1 cellular context compared by ENCODE assay signal in the genomic region with DNA sequence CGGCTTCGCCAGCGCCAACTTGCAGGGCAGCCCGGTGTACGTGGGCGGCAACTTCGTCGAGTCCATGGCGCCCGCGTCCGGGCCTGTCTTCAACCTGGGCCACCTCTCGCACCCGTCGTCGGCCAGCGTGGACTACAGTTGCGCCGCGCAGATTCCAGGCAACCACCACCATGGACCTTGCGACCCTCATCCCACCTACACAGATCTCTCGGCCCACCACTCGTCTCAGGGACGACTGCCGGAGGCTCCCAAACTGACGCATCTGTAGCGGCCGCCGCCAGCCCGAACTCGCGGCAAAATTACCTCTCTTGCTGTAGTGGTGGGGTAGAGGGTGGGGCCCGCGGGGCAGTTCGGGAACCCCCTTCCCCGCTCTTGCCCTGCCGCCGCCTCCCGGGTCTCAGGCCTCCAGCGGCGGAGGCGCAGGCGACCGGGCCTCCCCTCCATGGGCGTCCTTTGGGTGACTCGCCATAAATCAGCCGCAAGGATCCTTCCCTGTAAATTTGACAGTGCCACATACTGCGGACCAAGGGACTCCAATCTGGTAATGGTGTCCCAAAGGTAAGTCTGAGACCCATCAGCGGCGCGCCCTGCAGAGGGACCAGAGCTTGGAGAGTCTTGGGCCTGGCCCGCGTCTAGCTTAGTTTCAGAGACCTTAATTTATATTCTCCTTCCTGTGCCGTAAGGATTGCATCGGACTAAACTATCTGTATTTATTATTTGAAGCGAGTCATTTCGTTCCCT.
TF ChIP-seq lines count a peak whose summit lies in the region.

No MANE protein-coding gene starts in this region.

TF ChIP-seq in IMR-90, 13 proteins besides CTCF, POLR2A, EP300 and RAD21 (continued from another document):
- TF ChIP-seq MXI1 (IDR thresholded peaks at IDR 0.05; ENCODE audit: borderline replicate concordance, low read depth, low read length): no peak
- TF ChIP-seq, protein P1, sequence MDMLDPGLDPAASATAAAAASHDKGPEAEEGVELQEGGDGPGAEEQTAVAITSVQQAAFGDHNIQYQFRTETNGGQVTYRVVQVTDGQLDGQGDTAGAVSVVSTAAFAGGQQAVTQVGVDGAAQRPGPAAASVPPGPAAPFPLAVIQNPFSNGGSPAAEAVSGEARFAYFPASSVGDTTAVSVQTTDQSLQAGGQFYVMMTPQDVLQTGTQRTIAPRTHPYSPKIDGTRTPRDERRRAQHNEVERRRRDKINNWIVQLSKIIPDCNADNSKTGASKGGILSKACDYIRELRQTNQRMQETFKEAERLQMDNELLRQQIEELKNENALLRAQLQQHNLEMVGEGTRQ (IDR thresholded peaks at IDR 0.05; ENCODE audit: low read depth, low read length): no peak
- TF ChIP-seq, protein P2, sequence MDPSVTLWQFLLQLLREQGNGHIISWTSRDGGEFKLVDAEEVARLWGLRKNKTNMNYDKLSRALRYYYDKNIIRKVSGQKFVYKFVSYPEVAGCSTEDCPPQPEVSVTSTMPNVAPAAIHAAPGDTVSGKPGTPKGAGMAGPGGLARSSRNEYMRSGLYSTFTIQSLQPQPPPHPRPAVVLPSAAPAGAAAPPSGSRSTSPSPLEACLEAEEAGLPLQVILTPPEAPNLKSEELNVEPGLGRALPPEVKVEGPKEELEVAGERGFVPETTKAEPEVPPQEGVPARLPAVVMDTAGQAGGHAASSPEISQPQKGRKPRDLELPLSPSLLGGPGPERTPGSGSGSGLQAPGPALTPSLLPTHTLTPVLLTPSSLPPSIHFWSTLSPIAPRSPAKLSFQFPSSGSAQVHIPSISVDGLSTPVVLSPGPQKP (IDR thresholded peaks at IDR 0.05; ENCODE audit: borderline replicate concordance, low read depth, low read length): no peak
- no peak for TF ChIP-seq RFX5 (IDR thresholded peaks at IDR 0.05; ENCODE audit: low read depth, low read length)
- no peak for TF ChIP-seq FOS (IDR thresholded peaks at IDR 0.05; ENCODE audit: low read depth, low read length)
- no peak for TF ChIP-seq BHLHE40 (IDR thresholded peaks at IDR 0.05; ENCODE audit: low read depth, low read length)
- no peak for TF ChIP-seq SMC3 (IDR thresholded peaks at IDR 0.05; ENCODE audit: low read depth, low read length)
- TF ChIP-seq CEBPB (IDR thresholded peaks at IDR 0.05; ENCODE audit: low read depth, low read length): no peak
- TF ChIP-seq NFE2L2 (IDR thresholded peaks at IDR 0.05; ENCODE audit: low read depth, low read length): no peak
TF ChIP-seq in IMR-90: peak in this region for 0.
